2 cellular contexts compared by ENCODE assay signal in genomic region chr11:15145151-15145550, GRCh38.
A peak's percentile ranks its signal among the peaks of the same experiment; 100 is the strongest.
TF ChIP-seq lines count a peak whose summit lies in the region.

No MANE protein-coding gene starts in this region.

TF ChIP-seq in liver, 16 proteins besides CTCF, POLR2A, EP300 and RAD21 (continued from another document):
- peak; percentile 13 for TF ChIP-seq SP1 (IDR thresholded peaks at IDR 0.05)

TF ChIP-seq in HepG2, 621 proteins besides CTCF, POLR2A, EP300 and RAD21 (continued from another document):
- TF ChIP-seq ZNF704 (CRISPR knock-in tag; IDR thresholded peaks at IDR 0.05; ENCODE audit: borderline replicate concordance) (no peak), PLSCR1 (CRISPR knock-in tag; IDR thresholded peaks at IDR 0.05; ENCODE audit: borderline replicate concordance) (no peak), ZNF564 (CRISPR knock-in tag; IDR thresholded peaks at IDR 0.05) (no peak)
